Comparison of ENCODE assay signal across 9 cellular contexts in the genomic region with DNA sequence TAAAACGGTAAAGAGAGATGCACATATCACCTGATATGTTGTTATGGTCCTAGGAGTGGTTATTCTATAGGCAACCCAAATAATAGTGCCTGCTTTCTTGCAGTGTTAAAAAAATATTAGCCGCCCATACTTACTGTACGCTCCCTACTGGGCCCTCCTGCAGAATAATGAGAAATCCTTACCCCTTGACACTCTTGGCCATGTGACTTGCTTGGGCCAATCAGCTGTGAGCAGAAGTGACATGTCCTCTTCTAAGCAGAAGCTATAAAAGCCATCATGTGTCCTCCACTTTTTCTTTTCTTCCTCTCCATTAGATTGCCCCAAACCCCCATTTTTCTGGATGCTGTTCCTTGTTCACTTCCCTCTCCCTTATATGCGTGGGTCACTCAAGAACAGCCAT.
"Had no signal": no experiment of that assay in that cellular context is flagged by ENCODE, and none has a peak within 500 bp of the region (broad histone marks: within the 10 kb centered on the region; RNA-seq: fewer than 3 reads in every experiment).

No MANE protein-coding gene starts in this region.

- H3K27ac Mint-ChIP-seq: HFFc6 had no signal

- H3K4me3 ChIP-seq: GM23248, HAP-1 had no signal

- H3K9me3 ChIP-seq: HAP-1 had no signal

- H3K9me3 Mint-ChIP-seq: HFFc6 had no signal

- DNase-seq: GM23248, GOT3, H7, HFFc6, IMR-90, KG1 had no signal

- H3K4me3 Mint-ChIP-seq: HFFc6 had no signal

- H3K4me1 ChIP-seq: HAP-1 had no signal

- ATAC-seq: HCT116 had no signal

- H3K27ac ChIP-seq: GM23248, HL-60 had no signal
